20 cellular contexts compared by ENCODE assay signal in genomic region chr15:78730955-78731354, GRCh38.
DNase-seq lines count a peak whose midpoint lies in the region; ATAC-seq and TF ChIP-seq lines count a peak whose summit lies in the region.
"Had no signal": no experiment of that assay in that cellular context is flagged by ENCODE, and none has a peak within 500 bp of the region (broad histone marks: within the 10 kb centered on the region; RNA-seq: fewer than 3 reads in every experiment).

No MANE protein-coding gene starts in this region.

- no peak overlapping the region for H3K4me3 ChIP-seq in neural progenitor cell
- H3K4me3 ChIP-seq: GM12878, GM23248, HAP-1 had no signal

- H3K36me3 ChIP-seq in neural progenitor cell = no peaks in the 10 kb centered on the region
- H3K36me3 ChIP-seq: BE2C, HAP-1 had no signal

- no peak overlapping the region for H3K9ac ChIP-seq in neural progenitor cell
- H3K9ac ChIP-seq: GM23248 had no signal

- no peaks in the 10 kb centered on the region for H3K9me3 Mint-ChIP-seq in neural progenitor cell
- no peaks in the 10 kb centered on the region for H3K9me3 Mint-ChIP-seq in type B pancreatic cell
- H3K9me3 Mint-ChIP-seq: CD8-positive, alpha-beta memory T cell had no signal

- no peaks in the 10 kb centered on the region for H3K27me3 ChIP-seq in neural progenitor cell
- H3K27me3 ChIP-seq: BE2C had no signal

- H3K4me3 Mint-ChIP-seq in neural progenitor cell = no peak overlapping the region
- no peak overlapping the region for H3K4me3 Mint-ChIP-seq in type B pancreatic cell
- H3K4me3 Mint-ChIP-seq: CD4-positive, CD25-positive, alpha-beta regulatory T cell; CD8-positive, alpha-beta memory T cell had no signal

- peak; percentile 17 for DNase-seq in cardiac septum (ENCODE audit: low spot score)
- no peak for DNase-seq in Right ventricle myocardium superior
- peak; percentile 16 for DNase-seq in left lobe of liver (ENCODE audit: low spot score)
- no peak for DNase-seq in neural progenitor cell (ENCODE audit: low spot score)
- DNase-seq in type B pancreatic cell (ENCODE audit: extremely low spot score, unreplicated experiment) = peak; percentile 54
- no peak for DNase-seq in NCI-H1048 (lab: John Stamatoyannopoulos, UW)
- DNase-seq: ACHN; BE2C; C1 segment of cervical spinal cord; CD4-positive, CD25-positive, alpha-beta regulatory T cell; CD8-positive, alpha-beta memory T cell; COR-L47; DMS 273 treated with DMSO at 0.1 percent for 48 hours; DMS53; DND-41; EL; GM23248 had no signal

- H3K4me2 ChIP-seq in neural progenitor cell = no peak overlapping the region

- H3K4me1 ChIP-seq in neural progenitor cell = no peaks in the 10 kb centered on the region
- H3K4me1 ChIP-seq: HAP-1 had no signal

- no peak overlapping the region for H2AFZ ChIP-seq in neural progenitor cell (replicated peaks)
- H2AFZ ChIP-seq: GM23248 had no signal

- no peaks in the 10 kb centered on the region for H4K20me1 ChIP-seq in neural progenitor cell (ENCODE audit: low read depth)

- H3K27ac Mint-ChIP-seq in neural progenitor cell (peak overlapping the region; percentile 24), type B pancreatic cell (no peak overlapping the region)
- H3K27ac Mint-ChIP-seq: CD4-positive, CD25-positive, alpha-beta regulatory T cell; CD8-positive, alpha-beta memory T cell had no signal

- H3K79me2 ChIP-seq in neural progenitor cell (ENCODE audit: low read depth) = no peaks in the 10 kb centered on the region

- TF ChIP-seq CTCF in neural progenitor cell (IDR thresholded peaks at IDR 0.05) (no peak), type B pancreatic cell (conservative IDR thresholded peaks at IDR 0.05) (no peak)

- no peaks in the 10 kb centered on the region for H3K9me3 ChIP-seq in neural progenitor cell (ENCODE audit: low read depth)
- H3K9me3 ChIP-seq: BE2C, HAP-1 had no signal

- no peak overlapping the region for H3K27ac ChIP-seq in neural progenitor cell
- H3K27ac ChIP-seq: GM23248 had no signal

- peaks cover 19% of the 10 kb centered on the region for H3K27me3 Mint-ChIP-seq in neural progenitor cell (ENCODE audit: insufficient read depth, low read depth)
- peaks cover 38% of the 10 kb centered on the region for H3K27me3 Mint-ChIP-seq in type B pancreatic cell

- H3K4me1 Mint-ChIP-seq in neural progenitor cell = peaks cover 23% of the 10 kb centered on the region
- peaks cover 9% of the 10 kb centered on the region for H3K4me1 Mint-ChIP-seq in type B pancreatic cell (ENCODE audit: unreplicated experiment)
- H3K4me1 Mint-ChIP-seq: CD4-positive, CD25-positive, alpha-beta regulatory T cell; CD8-positive, alpha-beta memory T cell had no signal

- intact Hi-C loops in cardiac septum (cut with DNase I) (no loop called here), Right ventricle myocardium superior (cut with DNase I) (no loop called here)

- ATAC-seq in Right ventricle myocardium superior (ENCODE audit: poor library complexity) (no peak), left lobe of liver (no peak), HG03139 (IDR thresholded peaks at IDR 0.05; ENCODE audit: unreplicated experiment) (no peak)
- ATAC-seq: GM12878 had no signal

- no peaks in the 10 kb centered on the region for H3K36me3 Mint-ChIP-seq in neural progenitor cell
- no peaks in the 10 kb centered on the region for H3K36me3 Mint-ChIP-seq in type B pancreatic cell
- H3K36me3 Mint-ChIP-seq: CD4-positive, CD25-positive, alpha-beta regulatory T cell; CD8-positive, alpha-beta memory T cell had no signal

- no peaks in the 10 kb centered on the region for H3F3A ChIP-seq in neural progenitor cell (ENCODE audit: low read depth)

Comparison
In these comparisons a context has a peak if more than half of its experiments do, and no peak if none do; other contexts are left out.
1. DNase-seq: peak in cardiac septum (single experiment), left lobe of liver (single experiment) and type B pancreatic cell (single experiment); none in Right ventricle myocardium superior (single experiment), neural progenitor cell (single experiment) and NCI-H1048 (single experiment).